In the genomic region with DNA sequence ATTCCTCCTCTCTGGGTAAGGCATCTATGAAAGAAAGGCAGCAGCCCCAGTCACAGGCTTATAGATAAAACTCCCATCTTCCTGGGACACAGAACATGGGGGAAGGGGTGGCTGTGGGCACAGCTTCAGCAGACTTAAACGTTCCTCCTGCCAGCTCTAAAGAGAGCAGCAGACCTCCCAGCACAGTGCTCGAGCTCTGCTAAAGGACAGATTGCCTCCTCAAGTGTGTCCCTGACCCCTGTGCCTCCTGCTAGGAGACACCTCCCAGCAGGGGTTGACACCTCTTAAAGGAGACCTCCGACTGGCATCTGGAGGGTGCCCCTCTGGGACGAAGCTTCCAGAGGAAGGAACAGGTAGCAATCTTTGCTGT, we compare ENCODE assay signal across 10 cellular contexts.
DNase-seq lines count a peak whose midpoint lies in the region; ATAC-seq and TF ChIP-seq lines count a peak whose summit lies in the region.
"Had no signal": no experiment of that assay in that cellular context is flagged by ENCODE, and none has a peak within 500 bp of the region (broad histone marks: within the 10 kb centered on the region; RNA-seq: fewer than 3 reads in every experiment).

No MANE protein-coding gene starts in this region.

- CTCF ChIA-PET in activated CD8-positive, alpha-beta T cell treated with anti-CD3 and anti-CD28 coated beads for 36 hours (lab: Charles Lee): interaction anchor here (2.3 kb wide), 1 partner anchor 10 kb away, joined by 12 read pairs; no protein-coding TSS in a partner anchor

- TF ChIP-seq EP300 in gastroesophageal sphincter (IDR thresholded peaks at IDR 0.05): no peak

- no CpG with 5 or more reads among the region's 4 CpGs for WGBS in neuronal stem cell (ENCODE audit: extremely low coverage in 2 of 2, insufficient read length in 2 of 2, insufficient replicate concordance in 1 of 2), 2 donors
- WGBS in gastroesophageal sphincter (ENCODE audit: low coverage in 1 of 2), 2 donors: no CpG with 5 or more reads among the region's 4 CpGs

- H2BK5ac ChIP-seq in neuronal stem cell (ENCODE audit: low read length): no peak overlapping the region

- H3K79me2 ChIP-seq in DOHH2 (ENCODE audit: control insufficient read depth, low read length): no peaks in the 10 kb centered on the region

- ATAC-seq in GM21825 (IDR thresholded peaks at IDR 0.05; ENCODE audit: unreplicated experiment) (peak; percentile 20), GM19467 (IDR thresholded peaks at IDR 0.05; ENCODE audit: unreplicated experiment) (no peak), HG02623 (IDR thresholded peaks at IDR 0.05; ENCODE audit: unreplicated experiment) (no peak), gastroesophageal sphincter (no peak)
- peak; percentile 24 for ATAC-seq in activated CD8-positive, alpha-beta T cell treated with anti-CD3 and anti-CD28 coated beads for 36 hours

- H3K9me2 ChIP-seq in DOHH2 (replicated peaks; ENCODE audit: control insufficient read depth, low read length): no peaks in the 10 kb centered on the region

- H3K4me2 ChIP-seq in DOHH2 (ENCODE audit: low read length): peak overlapping the region; percentile 36
- H3K4me2 ChIP-seq in neuronal stem cell (ENCODE audit: insufficient read depth, low read length, poor library complexity, severe bottlenecking): no peak overlapping the region

- POLR2A ChIA-PET in activated CD8-positive, alpha-beta T cell treated with anti-CD3 and anti-CD28 coated beads for 36 hours (lab: Charles Lee): no interaction called here

- no peak overlapping the region for H3K4ac ChIP-seq in neuronal stem cell (ENCODE audit: low read length)

- H3K4me1 ChIP-seq in DOHH2 (ENCODE audit: control insufficient read depth, low read length): peaks cover 6% of the 10 kb centered on the region; the same call in 1 of the 2 replicates
- H3K4me1 ChIP-seq in neuronal stem cell (ENCODE audit: control insufficient read depth in 2 of 2, insufficient read depth in 1 of 2, low read depth in 1 of 2, low read length in 2 of 2): no peaks in the 10 kb centered on the region
- H3K4me1 ChIP-seq in gastroesophageal sphincter: peaks cover 0 to 11% (median 0%) of the 10 kb centered on the region in 3 donors

- H3K18ac ChIP-seq in neuronal stem cell (ENCODE audit: low read length): no peak overlapping the region

- no peak overlapping the region for H2BK12ac ChIP-seq in neuronal stem cell (ENCODE audit: low read length)

- no peaks in the 10 kb centered on the region for H3F3A ChIP-seq in DOHH2 (ENCODE audit: control insufficient read depth, insufficient read depth)

- no peak overlapping the region for H3K9ac ChIP-seq in neuronal stem cell (ENCODE audit: low read depth, low read length, poor library complexity)

- H4K8ac ChIP-seq in neuronal stem cell (ENCODE audit: low read depth, low read length): no peak overlapping the region

- H3K23ac ChIP-seq in neuronal stem cell (ENCODE audit: low read depth, low read length, poor library complexity): no peak overlapping the region

- H3K36me3 Mint-ChIP-seq in activated CD8-positive, alpha-beta T cell treated with anti-CD3 and anti-CD28 coated beads for 36 hours (ENCODE audit: low read depth): peaks cover 16% of the 10 kb centered on the region

- no peak overlapping the region for H4K91ac ChIP-seq in neuronal stem cell (ENCODE audit: low read depth, low read length, poor library complexity)

- TF ChIP-seq CTCF in DOHH2 (IDR thresholded peaks at IDR 0.05; ENCODE audit: low read depth, low read length, poor library complexity, severe bottlenecking) (no peak), gastroesophageal sphincter (IDR thresholded peaks at IDR 0.05) (no peak)
- no peak for TF ChIP-seq CTCF in activated CD8-positive, alpha-beta T cell treated with anti-CD3 and anti-CD28 coated beads for 36 hours (IDR thresholded peaks at IDR 0.05)

- peak overlapping the region; percentile 63 for H3K27ac Mint-ChIP-seq in activated CD8-positive, alpha-beta T cell treated with anti-CD3 and anti-CD28 coated beads for 36 hours

- H2BK120ac ChIP-seq in neuronal stem cell (ENCODE audit: low read depth, low read length): no peak overlapping the region

- H2AFZ ChIP-seq in neuronal stem cell (ENCODE audit: low read length): peak overlapping the region; percentile 81

- H3K4me3 ChIP-seq in DOHH2 (ENCODE audit: low read length): peak overlapping the region; percentile 38
- H3K4me3 ChIP-seq in neuronal stem cell (ENCODE audit: low read length in 2 of 2): no peak overlapping the region
- peak overlapping the region in 1 of 2 donors; percentile 24 for H3K4me3 ChIP-seq in gastroesophageal sphincter

- H3K27me3 ChIP-seq in DOHH2 (ENCODE audit: control insufficient read depth, low read length) (no peaks in the 10 kb centered on the region), neuronal stem cell (ENCODE audit: control insufficient read depth in 3 of 3, insufficient read depth in 3 of 3, low read depth in 1 of 3, low read length in 3 of 3) (no peaks in the 10 kb centered on the region), gastroesophageal sphincter (no peaks in the 10 kb centered on the region)

- H3K9me3 Mint-ChIP-seq in activated CD8-positive, alpha-beta T cell treated with anti-CD3 and anti-CD28 coated beads for 36 hours: peaks cover 13% of the 10 kb centered on the region

- no peak for DNase-seq in activated CD8-positive, alpha-beta T cell treated with anti-CD3 and anti-CD28 coated beads for 36 hours
- no peak for DNase-seq in neuronal stem cell (ENCODE audit: low spot score)
- no peak for DNase-seq in SIG-M5 treated with dmso at 0.1 percent for 504 hours (lab: John Stamatoyannopoulos, UW; ENCODE audit: unreplicated experiment)
- DNase-seq: NCI-H446 treated with DMSO at 0.1 percent for 48 hours, T1000 had no signal

- no peak overlapping the region for H2BK15ac ChIP-seq in neuronal stem cell (ENCODE audit: low read length)

- no peak overlapping the region for H3K27ac ChIP-seq in DOHH2 (ENCODE audit: low read depth, low read length)
- H3K27ac ChIP-seq in neuronal stem cell (replicated peaks; ENCODE audit: low read length): no peak overlapping the region
- peak overlapping the region in 1 of 4 donors; percentile 4 for H3K27ac ChIP-seq in gastroesophageal sphincter

- H3K9me3 ChIP-seq in DOHH2 (ENCODE audit: control insufficient read depth, insufficient read depth, low read length) (no peaks in the 10 kb centered on the region), neuronal stem cell (replicated peaks in 1 of 2; ENCODE audit: control insufficient read depth in 2 of 2, insufficient read depth in 1 of 2, low read depth in 1 of 2, low read length in 2 of 2) (no peaks in the 10 kb centered on the region), gastroesophageal sphincter (no peaks in the 10 kb centered on the region)

- intact Hi-C loops in activated CD8-positive, alpha-beta T cell treated with anti-CD3 and anti-CD28 coated beads for 36 hours (cut with micrococcal nuclease): no loop called here

- H2AK5ac ChIP-seq in neuronal stem cell (ENCODE audit: low read depth, low read length): no peak overlapping the region

- H3K4me1 Mint-ChIP-seq in activated CD8-positive, alpha-beta T cell treated with anti-CD3 and anti-CD28 coated beads for 36 hours (ENCODE audit: low read depth): peaks cover 20% of the 10 kb centered on the region

- no peaks in the 10 kb centered on the region for H3K79me1 ChIP-seq in neuronal stem cell (ENCODE audit: low read depth, low read length)

- TF ChIP-seq POLR2A in gastroesophageal sphincter (IDR thresholded peaks at IDR 0.05): no peak

- no peaks in the 10 kb centered on the region for H3K27me3 Mint-ChIP-seq in activated CD8-positive, alpha-beta T cell treated with anti-CD3 and anti-CD28 coated beads for 36 hours

- no peaks in the 10 kb centered on the region for H4K20me1 ChIP-seq in DOHH2 (ENCODE audit: control insufficient read depth, insufficient read depth, low read depth, low read length)

- H3K36me3 ChIP-seq in DOHH2 (ENCODE audit: control insufficient read depth, low read length): no peaks in the 10 kb centered on the region
- no peaks in the 10 kb centered on the region for H3K36me3 ChIP-seq in neuronal stem cell (replicated peaks in 1 of 2; ENCODE audit: control insufficient read depth in 2 of 2, insufficient read depth in 2 of 2, low read length in 2 of 2)
- H3K36me3 ChIP-seq in gastroesophageal sphincter: no peaks in the 10 kb centered on the region

- no peak overlapping the region for H3K14ac ChIP-seq in neuronal stem cell (ENCODE audit: low read length)

- peak overlapping the region; percentile 31 for H3K4me3 Mint-ChIP-seq in activated CD8-positive, alpha-beta T cell treated with anti-CD3 and anti-CD28 coated beads for 36 hours

Comparison
In these comparisons a context has a peak if more than half of its experiments do, and no peak if none do; other contexts are left out.
1. ATAC-seq: peak in GM21825 (single experiment) and activated CD8-positive, alpha-beta T cell treated with anti-CD3 and anti-CD28 coated beads for 36 hours (single experiment); none in GM19467 (single experiment), HG02623 (single experiment) and gastroesophageal sphincter (single experiment).